13 cellular contexts compared by ENCODE assay signal in the genomic region with DNA sequence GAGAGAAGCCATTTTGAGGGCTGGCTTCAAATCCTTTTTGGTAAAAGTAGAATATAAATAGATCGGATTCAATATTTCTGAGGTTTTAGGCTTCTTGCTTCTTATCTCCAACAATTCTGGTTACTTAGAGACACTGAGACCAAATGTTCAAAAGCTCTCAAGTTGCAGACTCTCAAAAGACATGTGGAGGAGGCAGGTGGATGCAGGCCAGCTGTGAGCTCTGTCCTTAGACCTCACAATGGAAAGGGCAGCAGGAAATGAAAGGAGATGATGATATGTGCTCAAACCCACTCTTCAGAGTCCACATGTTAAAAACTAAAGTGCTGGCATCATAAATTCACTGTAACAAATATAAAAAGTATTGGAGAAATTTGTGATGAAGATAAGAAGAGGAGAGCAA.
"Had no signal": no experiment of that assay in that cellular context is flagged by ENCODE, and none has a peak within 500 bp of the region (broad histone marks: within the 10 kb centered on the region; RNA-seq: fewer than 3 reads in every experiment).

No MANE protein-coding gene starts in this region.

- DNase-seq: amniotic stem cell; effector memory CD8-positive, alpha-beta T cell; kidney glomerular epithelial cell; lower lobe of right lung; midbrain; naive B cell; stimulated activated CD4-positive, alpha-beta T cell treated with anti-CD3 and anti-CD28 coated beads, Interleukin-2, amount 100 ng/mL, for 48 hours; stimulated activated naive CD4-positive, alpha-beta T cell treated with Interleukin-2 at 50 U/mL for 16 hours had no signal

- H3K36me3 Mint-ChIP-seq: activated naive CD4-positive, alpha-beta T cell treated with anti-CD3 and anti-CD28 coated beads, Interleukin-2, amount 50 U/mL, for 72 hours; brain; naive B cell had no signal

- H3K9me3 Mint-ChIP-seq: effector memory CD8-positive, alpha-beta T cell had no signal

- H3K9me3 ChIP-seq: gastroesophageal sphincter, lower lobe of right lung had no signal

- H3K36me3 ChIP-seq: gastroesophageal sphincter, lower lobe of right lung had no signal

- H3K4me1 ChIP-seq: gastroesophageal sphincter, lower lobe of right lung had no signal

- H3K27me3 ChIP-seq: gastroesophageal sphincter had no signal

- H3K4me3 Mint-ChIP-seq: brain; effector memory CD8-positive, alpha-beta T cell; naive B cell; type B pancreatic cell had no signal

- H3K27ac Mint-ChIP-seq: activated naive CD4-positive, alpha-beta T cell treated with anti-CD3 and anti-CD28 coated beads, Interleukin-2, amount 50 U/mL, for 72 hours; brain; effector memory CD8-positive, alpha-beta T cell; naive B cell; type B pancreatic cell had no signal

- H3K27ac ChIP-seq: epithelial cell of prostate, gastroesophageal sphincter, lower lobe of right lung had no signal

- H3K4me1 Mint-ChIP-seq: brain, naive B cell had no signal

- H3K4me3 ChIP-seq: gastroesophageal sphincter, lower lobe of right lung had no signal

- H3K27me3 Mint-ChIP-seq: naive B cell, type B pancreatic cell had no signal
